ENCODE assay signal across 33 cellular contexts in the genomic region with DNA sequence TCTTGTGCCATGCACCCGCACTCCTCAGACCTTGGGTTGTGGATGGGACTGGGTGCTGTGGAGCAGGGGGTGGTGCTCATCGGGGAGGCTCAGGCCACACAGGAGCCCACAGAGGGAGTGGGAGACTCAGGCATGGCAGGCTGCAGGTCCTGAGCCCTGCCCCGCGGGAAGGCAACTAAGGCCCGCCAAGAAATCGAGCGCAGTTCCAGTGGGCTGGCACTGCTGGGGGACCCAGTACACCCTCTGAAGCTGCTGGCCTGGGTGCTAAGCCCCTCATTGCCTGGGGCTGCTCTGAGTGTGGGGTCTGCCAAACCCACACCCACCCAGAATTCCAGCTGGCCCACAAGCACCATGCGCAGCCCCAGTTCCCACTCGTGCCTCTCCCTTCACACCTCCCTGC.
"Had no signal": no experiment of that assay in that cellular context is flagged by ENCODE, and none has a peak within 500 bp of the region (broad histone marks: within the 10 kb centered on the region; RNA-seq: fewer than 3 reads in every experiment).

No MANE protein-coding gene starts in this region.

- DNase-seq: Karpas-422, Kasumi-1, MG63, MM.1S, MV-4-11, NCI-H1048, NCI-H1092, NCI-H1092 treated with DMSO at 0.1 percent for 48 hours, NCI-H1105, NCI-H1105 treated with DMSO at 0.1 percent for 48 hours, NCI-H1417, NCI-H1417 treated with DMSO at 0.1 percent for 48 hours, NCI-H1436, NCI-H1436 treated with DMSO at 0.1 percent for 48 hours, NCI-H146, NCI-H1694, NCI-H1694 treated with DMSO at 0.1 percent for 48 hours, NCI-H187, NCI-H187 treated with DMSO at 0.1 percent for 48 hours, NCI-H1930, NCI-H2029, NCI-H2029 treated with DMSO at 0.1 percent for 48 hours, NCI-H2081, NCI-H2081 treated with DMSO at 0.1 percent for 48 hours, NCI-H2107, NCI-H2171, NCI-H2171 treated with DMSO at 0.1 percent for 48 hours, NCI-H2227 treated with DMSO at 0.1 percent for 48 hours, NCI-H226, NCI-H345, NCI-H446, NCI-H446 treated with DMSO at 0.1 percent for 48 hours, NCI-H510A had no signal
